1 cellular context compared by ENCODE assay signal in the genomic region with DNA sequence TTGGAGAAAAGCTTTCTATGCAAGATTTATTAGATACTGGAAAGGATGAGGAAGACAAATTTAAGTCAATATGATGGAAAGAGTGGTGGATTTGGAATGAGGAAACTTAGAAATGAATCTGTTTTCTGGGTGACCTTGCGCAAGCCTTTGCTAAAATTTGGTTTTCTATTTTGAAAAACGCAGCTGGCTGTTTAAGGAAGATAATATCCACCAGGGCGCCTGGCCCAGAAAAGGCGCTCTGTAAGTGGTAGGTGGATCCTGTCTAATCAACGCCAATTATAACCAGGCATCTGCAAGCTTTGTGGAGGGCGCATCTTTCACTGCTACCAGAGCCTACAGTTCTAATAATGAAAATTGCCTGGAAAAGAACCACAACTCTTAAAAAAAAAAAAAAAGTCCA.
TF ChIP-seq lines count a peak whose summit lies in the region.

No MANE protein-coding gene starts in this region.

TF ChIP-seq in HepG2, 621 proteins besides CTCF, POLR2A, EP300 and RAD21:
- TF ChIP-seq, protein P1, sequence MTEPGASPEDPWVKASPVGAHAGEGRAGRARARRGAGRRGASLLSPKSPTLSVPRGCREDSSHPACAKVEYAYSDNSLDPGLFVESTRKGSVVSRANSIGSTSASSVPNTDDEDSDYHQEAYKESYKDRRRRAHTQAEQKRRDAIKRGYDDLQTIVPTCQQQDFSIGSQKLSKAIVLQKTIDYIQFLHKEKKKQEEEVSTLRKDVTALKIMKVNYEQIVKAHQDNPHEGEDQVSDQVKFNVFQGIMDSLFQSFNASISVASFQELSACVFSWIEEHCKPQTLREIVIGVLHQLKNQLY (CRISPR knock-in tag; IDR thresholded peaks at IDR 0.05) = no peak
